Comparison of ENCODE assay signal across 17 cellular contexts in the genomic region with DNA sequence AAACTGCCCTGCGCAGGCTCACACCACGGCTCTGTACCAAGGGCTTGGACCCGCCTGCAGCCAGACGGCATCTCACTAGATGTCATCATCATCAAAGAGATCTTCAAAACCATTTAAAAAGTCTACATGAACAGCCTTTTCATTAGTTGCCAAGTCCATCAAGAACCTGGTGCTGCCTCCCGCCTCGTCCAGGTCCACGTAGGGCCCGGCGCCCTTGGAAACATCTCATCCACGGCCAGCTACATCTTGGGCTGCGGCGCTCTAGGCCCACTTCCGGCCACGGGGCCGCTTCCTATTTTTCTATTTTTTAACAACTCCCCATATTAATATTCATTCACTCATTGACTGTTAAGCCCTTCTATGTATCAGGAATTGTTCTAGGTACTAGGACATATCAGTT. TPM values are rescaled to one million over a fixed set of nuclear protein-coding genes. Genes with fewer than 3 reads are reported as not detected.
DNase-seq lines count a peak whose midpoint lies in the region; ATAC-seq, FAIRE-seq and TF ChIP-seq lines count a peak whose summit lies in the region.
"Had no signal": no experiment of that assay in that cellular context is flagged by ENCODE, and none has a peak within 500 bp of the region (broad histone marks: within the 10 kb centered on the region; RNA-seq: fewer than 3 reads in every experiment).

No MANE protein-coding gene starts in this region.

- H3K9me3 ChIP-seq in HepG2 (ENCODE audit: low read length) (no peaks in the 10 kb centered on the region), right lobe of liver (no peaks in the 10 kb centered on the region), OCI-LY1 (ENCODE audit: low read length) (no peaks in the 10 kb centered on the region)
- H3K9me3 ChIP-seq: A549 had no signal

- H3K27me3 Mint-ChIP-seq in chondrocyte (ENCODE audit: low read depth): no peaks in the 10 kb centered on the region
- H3K27me3 Mint-ChIP-seq: CD4-positive, alpha-beta memory T cell had no signal

- H3K9me3 Mint-ChIP-seq in chondrocyte (ENCODE audit: low read depth): no peaks in the 10 kb centered on the region

- H3K27me3 ChIP-seq in HepG2 (ENCODE audit: control insufficient read depth in 1 of 2, insufficient read depth in 2 of 2, low read length in 2 of 2) (no peaks in the 10 kb centered on the region), right lobe of liver (no peaks in the 10 kb centered on the region), OCI-LY1 (ENCODE audit: insufficient read depth, low read length) (no peaks in the 10 kb centered on the region)
- H3K27me3 ChIP-seq: BLaER1 had no signal

- H3K4me3 Mint-ChIP-seq in chondrocyte (ENCODE audit: unreplicated experiment): no peak overlapping the region
- H3K4me3 Mint-ChIP-seq: CD14-positive monocyte, H9 had no signal

- intact Hi-C loops in HepG2 (cut with micrococcal nuclease; ENCODE audit: unreplicated experiment) (no loop called here), right lobe of liver (cut with DNase I) (no loop called here)

- H3K9ac ChIP-seq in HepG2 (ENCODE audit: insufficient read depth, low read depth, low read length): no peak overlapping the region
- H3K9ac ChIP-seq in OCI-LY1 (ENCODE audit: low read length): no peak overlapping the region
- H3K9ac ChIP-seq: BLaER1 had no signal

- H2AFZ ChIP-seq in HepG2 (ENCODE audit: low read length) (no peak overlapping the region), OCI-LY1 (ENCODE audit: low read length) (peak overlapping the region; percentile 89)

- no peaks in the 10 kb centered on the region for H3F3A ChIP-seq in OCI-LY1 (ENCODE audit: insufficient read depth, low read length)

- H3K36me3 Mint-ChIP-seq in chondrocyte (ENCODE audit: low read depth): no peaks in the 10 kb centered on the region
- H3K36me3 Mint-ChIP-seq: CD14-positive monocyte; CD4-positive, alpha-beta memory T cell had no signal

- FAIRE-seq in HepG2 (lab: Jason Lieb, UNC): no peak
- FAIRE-seq: A549, GM12878 had no signal

- peak; percentile 16; the same call in 1 of the 2 replicates for TF ChIP-seq CTCF in HepG2 (CRISPR knock-in tag; IDR thresholded peaks at IDR 0.05)
- TF ChIP-seq CTCF in right lobe of liver (IDR thresholded peaks at IDR 0.05): no peak
- TF ChIP-seq CTCF in OCI-LY1 (IDR thresholded peaks at IDR 0.05; ENCODE audit: low read length): no peak
- no peak for TF ChIP-seq CTCF in chondrocyte (IDR thresholded peaks at IDR 0.05)

- TF ChIP-seq POLR2A in HepG2 (IDR thresholded peaks at IDR 0.05; ENCODE audit: insufficient read depth in 1 of 2, low read depth in 2 of 2, low read length in 2 of 2) (no peak), right lobe of liver (IDR thresholded peaks at IDR 0.05) (no peak)

- peak overlapping the region; percentile 85 for H3K27ac Mint-ChIP-seq in chondrocyte (ENCODE audit: unreplicated experiment)
- H3K27ac Mint-ChIP-seq: CD14-positive monocyte; CD4-positive, alpha-beta memory T cell; H9 had no signal

- DNase-seq in HepG2 (ENCODE audit: low spot score) (no peak), right lobe of liver (no peak), chondrocyte (ENCODE audit: low spot score) (no peak), G401 (ENCODE audit: low spot score) (no peak), cerebellar nuclear complex (lab: John Stamatoyannopoulos, UW) (no peak)
- no peak for DNase-seq in activated CD4-positive, CD25-positive, alpha-beta regulatory T cell treated with anti-CD3 and anti-CD28 coated beads, Interleukin-2, amount 50 U/mL, for 72 hours
- DNase-seq: CD4-positive, alpha-beta memory T cell; DMS153; DMS79; GOT3; H9 had no signal

- H3K4me2 ChIP-seq in HepG2 (ENCODE audit: low read depth, low read length): no peak overlapping the region
- H3K4me2 ChIP-seq in OCI-LY1 (ENCODE audit: low read length): peak overlapping the region; percentile 60
- H3K4me2 ChIP-seq: A549, BLaER1 had no signal

- ATAC-seq in HepG2: no peak
- no peak for ATAC-seq in right lobe of liver
- ATAC-seq: A549, GM12878 had no signal

- no peak for TF ChIP-seq EP300 in HepG2 (IDR thresholded peaks at IDR 0.05; ENCODE audit: low read depth in 2 of 2, low read length in 2 of 2)
- TF ChIP-seq EP300 in HepG2 (CRISPR knock-in tag; IDR thresholded peaks at IDR 0.05; ENCODE audit: borderline replicate concordance): no peak

- 93% methylated on average over 15 of the region's 15 CpGs for WGBS in HepG2 (ENCODE audit: low lambda C conversion rate)
- WGBS in right lobe of liver (ENCODE audit: insufficient coverage, low coverage, low lambda C conversion rate, missing lambda C conversion rate): 89% methylated on average over 15 of the region's 15 CpGs

- H3K36me3 ChIP-seq in HepG2 (replicated peaks in 1 of 2; ENCODE audit: control insufficient read depth in 1 of 2, insufficient read depth in 2 of 2, low read length in 2 of 2): no peaks in the 10 kb centered on the region
- H3K36me3 ChIP-seq in right lobe of liver: no peaks in the 10 kb centered on the region
- H3K36me3 ChIP-seq in OCI-LY1 (ENCODE audit: insufficient read depth, low read length): no peaks in the 10 kb centered on the region
- H3K36me3 ChIP-seq: BLaER1 had no signal

- H4K20me1 ChIP-seq in HepG2 (ENCODE audit: insufficient read depth, low read length) (no peaks in the 10 kb centered on the region), OCI-LY1 (ENCODE audit: insufficient read depth, low read length) (no peaks in the 10 kb centered on the region)
- H4K20me1 ChIP-seq: BLaER1 had no signal

- H3K9me2 ChIP-seq in OCI-LY1 (ENCODE audit: low read depth, low read length): no peaks in the 10 kb centered on the region

- H3K4me1 ChIP-seq in HepG2 (ENCODE audit: insufficient read depth, low read length): peaks cover 21% of the 10 kb centered on the region
- H3K4me1 ChIP-seq in right lobe of liver: no peaks in the 10 kb centered on the region
- H3K4me1 ChIP-seq in OCI-LY1 (ENCODE audit: insufficient read depth, low read length, severe bottlenecking): peaks cover 11% of the 10 kb centered on the region

- CTCF ChIA-PET in HepG2 (lab: Yijun Ruan, JAX; ENCODE audit: low intra/inter-chr PET ratio, low total read pairs): no interaction called here

- no peak overlapping the region for H3K27ac ChIP-seq in HepG2 (ENCODE audit: extremely low read length, insufficient read depth, low read length)
- no peak overlapping the region for H3K27ac ChIP-seq in right lobe of liver
- no peak overlapping the region for H3K27ac ChIP-seq in OCI-LY1 (ENCODE audit: low read depth, low read length, poor library complexity, severe bottlenecking)
- H3K27ac ChIP-seq: 22Rv1, A549, BLaER1 had no signal

- no peak overlapping the region for H3K4me3 ChIP-seq in HepG2 (replicated peaks in 1 of 3; ENCODE audit: insufficient read depth in 1 of 3, low read depth in 2 of 3, low read length in 3 of 3)
- H3K4me3 ChIP-seq in right lobe of liver: no peak overlapping the region
- peak overlapping the region; percentile 37 for H3K4me3 ChIP-seq in OCI-LY1 (ENCODE audit: low read depth, low read length, poor library complexity, severe bottlenecking)
- H3K4me3 ChIP-seq: A549, BLaER1, GM12878 had no signal

- in situ Hi-C loops in HepG2 (cut with HindIII; ENCODE audit: extremely low pct_ligation_motif_present, low pct_unique_long_range_greater_than_20kb) (no loop called here), G401 (cut with HindIII; ENCODE audit: low sequenced_read_pairs) (no loop called here)

- TF ChIP-seq RAD21 in HepG2 (CRISPR knock-in tag; IDR thresholded peaks at IDR 0.05): no peak

- peaks cover 44% of the 10 kb centered on the region for H3K4me1 Mint-ChIP-seq in chondrocyte (ENCODE audit: low read depth)
- H3K4me1 Mint-ChIP-seq: CD14-positive monocyte, H9 had no signal

- BruUV-seq in HepG2 (replicated peaks; lab: Mats Ljungman, UMichigan): no TSS peak

- POLR2A ChIA-PET in HepG2 (lab: Yijun Ruan, JAX): no interaction called here

- H3K79me2 ChIP-seq in HepG2 (ENCODE audit: insufficient read depth, low read length) (no peaks in the 10 kb centered on the region), OCI-LY1 (ENCODE audit: insufficient read depth, low read length) (no peaks in the 10 kb centered on the region)

TF ChIP-seq in HepG2, 621 proteins besides CTCF, POLR2A, EP300 and RAD21 (continues in another document):
- no peak for TF ChIP-seq YEATS2 (CRISPR knock-in tag; IDR thresholded peaks at IDR 0.05; ENCODE audit: borderline replicate concordance)
- no peak for TF ChIP-seq YEATS4 (CRISPR knock-in tag; IDR thresholded peaks at IDR 0.05; ENCODE audit: borderline replicate concordance)
- no peak for TF ChIP-seq RARG (CRISPR knock-in tag; IDR thresholded peaks at IDR 0.05; ENCODE audit: low read depth)
- TF ChIP-seq TAF1 (CRISPR knock-in tag; IDR thresholded peaks at IDR 0.05): no peak
- TF ChIP-seq KDM4B (CRISPR knock-in tag; IDR thresholded peaks at IDR 0.05): no peak
- TF ChIP-seq SIN3B (IDR thresholded peaks at IDR 0.05; ENCODE audit: low read length): no peak
- TF ChIP-seq ZNF773 (CRISPR knock-in tag; IDR thresholded peaks at IDR 0.05; ENCODE audit: borderline replicate concordance): no peak
- no peak for TF ChIP-seq TARDBP (CRISPR knock-in tag; IDR thresholded peaks at IDR 0.05)

RNA-seq across cellular contexts. Expression of a gene that starts 7.4 kb away (rescaled TPM):
- 54.9 and 89.6 TPM in 2 replicates for total RNA-seq in HepG2 (2016; rRNA removed; fragmentation: Illumina TruSeq; extraction: Trizol)
- total RNA-seq in HepG2 (2016; cell fraction: cytosol; rRNA removed; fragmentation: Illumina TruSeq; extraction: Trizol; ENCODE audit: low read depth): 14.3 and 18.1 TPM in 2 replicates
- total RNA-seq in HepG2 (2016; cell fraction: insoluble cytoplasmic fraction; rRNA removed; fragmentation: Illumina TruSeq; extraction: Trizol): 55.8 and 86.2 TPM in 2 replicates
- 41.0 and 43.6 TPM in 2 replicates for total RNA-seq in HepG2 (2016; cell fraction: membrane; rRNA removed; fragmentation: Illumina TruSeq; extraction: Trizol)
- 28.5 and 31.1 TPM in 2 replicates for total RNA-seq in HepG2 (2016; cell fraction: nucleus; rRNA removed; fragmentation: Illumina TruSeq; extraction: Trizol)
- 28.6 and 38.3 TPM in 2 replicates for polyA plus RNA-seq in HepG2 (2011; rRNA removed)
- 24.4 and 32.3 TPM in 2 replicates for polyA plus RNA-seq in HepG2 (2011; cell fraction: cytosol; rRNA removed)
- polyA plus RNA-seq in HepG2 (2011; cell fraction: nucleus; rRNA removed): 6.7 and 12.7 TPM in 2 replicates
- polyA plus RNA-seq in HepG2 (2012): 36.3 and 47.9 TPM in 2 replicates
- 23.3 and 26.6 TPM in 2 replicates for polyA plus RNA-seq in HepG2 (2016; cell fraction: cytosol; fragmentation: Illumina TruSeq; extraction: Trizol; ENCODE audit: low read depth)
- polyA plus RNA-seq in HepG2 (2016; cell fraction: insoluble cytoplasmic fraction; fragmentation: Illumina TruSeq; extraction: Trizol; ENCODE audit: low read depth): 113 and 116 TPM in 2 replicates
- polyA plus RNA-seq in HepG2 (2016; cell fraction: membrane; fragmentation: Illumina TruSeq; extraction: Trizol; ENCODE audit: low read depth): 44.1 and 47.6 TPM in 2 replicates
- 46.0 and 46.3 TPM in 2 replicates for polyA plus RNA-seq in HepG2 (2016; cell fraction: nucleus; fragmentation: Illumina TruSeq; extraction: Trizol; ENCODE audit: insufficient read depth, low read depth)
- polyA minus RNA-seq in HepG2 (2011; rRNA and poly(A)+ RNA removed; ENCODE audit: low replicate concordance): 25.8 and 48.5 TPM in 2 replicates
- 21.1 and 27.0 TPM in 2 replicates for polyA minus RNA-seq in HepG2 (2011; cell fraction: cytosol; rRNA and poly(A)+ RNA removed)
- polyA minus RNA-seq in HepG2 (2011; cell fraction: nucleus; rRNA and poly(A)+ RNA removed): 29.3 and 34.5 TPM in 2 replicates
- total RNA-seq in right lobe of liver: 10 to 100 TPM; 31.4 to 47.6 (median 43.2) TPM
- total RNA-seq in chondrocyte: 45.9 to 51.0 TPM (median 48.4 TPM) in 3 replicates
- 158 and 201 TPM in 2 replicates for total RNA-seq in G401 (2014; rRNA removed; shearing (Covaris generic))
